2 cellular contexts compared by ENCODE assay signal in genomic region chr12:50809131-50809530, GRCh38. TPM values are rescaled to one million over a fixed set of nuclear protein-coding genes. Genes with fewer than 3 reads are reported as not detected.
"Had no signal": no experiment of that assay in that cellular context is flagged by ENCODE, and none has a peak within 500 bp of the region (broad histone marks: within the 10 kb centered on the region; RNA-seq: fewer than 3 reads in every experiment).

No MANE protein-coding gene starts in this region.

RNA-seq across cellular contexts. Expression of gene TMPRSS12, which starts 33.6 kb away (rescaled TPM):
- total RNA-seq: G401, GM12878 had no signal
- polyA plus RNA-seq: GM12878 had no signal
